ENCODE assay signal across 20 cellular contexts in the genomic region with DNA sequence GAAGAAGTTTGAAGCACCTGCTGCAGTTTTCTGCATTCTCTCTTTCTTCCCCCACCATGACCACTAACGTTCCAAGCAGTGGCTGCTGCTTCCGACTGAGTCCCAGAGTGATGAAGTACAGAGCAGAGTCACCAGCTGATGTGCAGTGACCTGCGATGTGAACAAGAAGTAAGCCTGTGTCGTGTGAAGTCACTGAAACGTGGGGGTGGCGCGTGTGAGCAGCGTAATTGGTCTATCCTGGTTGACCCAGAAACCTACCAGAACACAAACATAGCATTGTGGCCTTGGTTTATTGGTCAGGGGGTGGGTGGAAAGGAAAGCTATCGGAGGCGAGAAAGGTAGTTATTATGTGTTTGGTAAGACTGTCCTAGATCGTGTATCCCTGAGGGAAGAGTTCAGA. TPM values are rescaled to one million over a fixed set of nuclear protein-coding genes. Genes with fewer than 3 reads are reported as not detected.
"Had no signal": no experiment of that assay in that cellular context is flagged by ENCODE, and none has a peak within 500 bp of the region (broad histone marks: within the 10 kb centered on the region; RNA-seq: fewer than 3 reads in every experiment).

No MANE protein-coding gene starts in this region.

- H3K36me3 Mint-ChIP-seq: activated CD8-positive, alpha-beta memory T cell treated with anti-CD3 and anti-CD28 coated beads, Interleukin-2, amount 10 ng/mL, durations not matched to agents 7 days and 5 days; activated naive CD8-positive, alpha-beta T cell treated with anti-CD3 and anti-CD28 coated beads, Interleukin-2, amount 10 ng/mL, durations not matched to agents 7 days and 5 days; immature natural killer cell had no signal

- H3K27ac Mint-ChIP-seq: activated CD4-positive, alpha-beta T cell treated with anti-CD3 and anti-CD28 coated beads, Interleukin-2, amount 10 ng/mL, durations not matched to agents 7 days and 5 days; activated CD8-positive, alpha-beta memory T cell treated with anti-CD3 and anti-CD28 coated beads, Interleukin-2, amount 10 ng/mL, durations not matched to agents 7 days and 5 days; activated naive CD8-positive, alpha-beta T cell treated with anti-CD3 and anti-CD28 coated beads, Interleukin-2, amount 10 ng/mL, durations not matched to agents 7 days and 5 days; activated T-cell treated with anti-CD3 and anti-CD28 coated beads, Interleukin-2, amount 50 U/mL, for 72 hours; immature natural killer cell had no signal

- H3K27ac ChIP-seq: left lung had no signal

- H3K36me3 ChIP-seq: left lung had no signal

- H3K9me3 ChIP-seq: left lung had no signal

- H3K4me3 Mint-ChIP-seq: activated CD4-positive, alpha-beta T cell treated with anti-CD3 and anti-CD28 coated beads, Interleukin-2, amount 10 ng/mL, durations not matched to agents 7 days and 5 days; activated CD8-positive, alpha-beta memory T cell treated with anti-CD3 and anti-CD28 coated beads, Interleukin-2, amount 10 ng/mL, durations not matched to agents 7 days and 5 days; activated naive CD8-positive, alpha-beta T cell treated with anti-CD3 and anti-CD28 coated beads, Interleukin-2, amount 10 ng/mL, durations not matched to agents 7 days and 5 days; activated T-cell treated with anti-CD3 and anti-CD28 coated beads, Interleukin-2, amount 50 U/mL, for 72 hours; immature natural killer cell had no signal

- ATAC-seq: activated CD8-positive, alpha-beta memory T cell treated with anti-CD3 and anti-CD28 coated beads, Interleukin-2, amount 10 ng/mL, durations not matched to agents 7 days and 5 days; activated T-cell treated with anti-CD3 and anti-CD28 coated beads, Interleukin-2, amount 50 U/mL, for 72 hours; esophagus mucosa; left lung; right cardiac atrium had no signal

- H3K4me1 ChIP-seq: left lung had no signal

- DNase-seq: activated CD4-positive, alpha-beta T cell treated with anti-CD3 and anti-CD28 coated beads, Interleukin-2, amount 10 ng/mL, durations not matched to agents 7 days and 5 days; activated CD4-positive, CD25-positive, alpha-beta regulatory T cell; activated naive CD8-positive, alpha-beta T cell treated with anti-CD3 and anti-CD28 coated beads, Interleukin-2, amount 10 ng/mL, durations not matched to agents 7 days and 5 days; activated T-cell treated with anti-CD3 and anti-CD28 coated beads, Interleukin-2, amount 50 U/mL, for 72 hours; anterior cingulate cortex; dermis blood vessel endothelial cell; hypothalamus; immature natural killer cell; left lung; right cardiac atrium; stimulated activated naive CD4-positive, alpha-beta T cell; substantia nigra; trophoblast cell had no signal

- H3K4me1 Mint-ChIP-seq: activated CD4-positive, alpha-beta T cell treated with anti-CD3 and anti-CD28 coated beads, Interleukin-2, amount 10 ng/mL, durations not matched to agents 7 days and 5 days; activated CD8-positive, alpha-beta memory T cell treated with anti-CD3 and anti-CD28 coated beads, Interleukin-2, amount 10 ng/mL, durations not matched to agents 7 days and 5 days; activated naive CD8-positive, alpha-beta T cell treated with anti-CD3 and anti-CD28 coated beads, Interleukin-2, amount 10 ng/mL, durations not matched to agents 7 days and 5 days; immature natural killer cell had no signal

- H3K4me3 ChIP-seq: left lung, smooth muscle cell had no signal

- H3K9me3 Mint-ChIP-seq: activated CD4-positive, alpha-beta T cell treated with anti-CD3 and anti-CD28 coated beads, Interleukin-2, amount 10 ng/mL, durations not matched to agents 7 days and 5 days; activated naive CD8-positive, alpha-beta T cell treated with anti-CD3 and anti-CD28 coated beads, Interleukin-2, amount 10 ng/mL, durations not matched to agents 7 days and 5 days; activated T-cell treated with anti-CD3 and anti-CD28 coated beads, Interleukin-2, amount 50 U/mL, for 72 hours; immature natural killer cell had no signal

- H3K27me3 ChIP-seq: left lung had no signal

RNA-seq across cellular contexts. Expression of a gene that starts 3.5 kb away (rescaled TPM):
- total RNA-seq: activated CD8-positive, alpha-beta memory T cell treated with anti-CD3 and anti-CD28 coated beads, Interleukin-2, amount 10 ng/mL, durations not matched to agents 7 days and 5 days; activated naive CD8-positive, alpha-beta T cell treated with anti-CD3 and anti-CD28 coated beads, Interleukin-2, amount 10 ng/mL, durations not matched to agents 7 days and 5 days; activated T-cell treated with anti-CD3 and anti-CD28 coated beads, Interleukin-2, amount 50 U/mL, for 72 hours; dermis blood vessel endothelial cell; glomerular endothelial cell; myocyte; right cardiac atrium; smooth muscle cell had no signal
- polyA plus RNA-seq: immature natural killer cell, right cardiac atrium, smooth muscle cell had no signal

RNA-seq across cellular contexts. Expression of a gene that starts 7.2 kb away (rescaled TPM):
- total RNA-seq: activated CD8-positive, alpha-beta memory T cell treated with anti-CD3 and anti-CD28 coated beads, Interleukin-2, amount 10 ng/mL, durations not matched to agents 7 days and 5 days; activated naive CD8-positive, alpha-beta T cell treated with anti-CD3 and anti-CD28 coated beads, Interleukin-2, amount 10 ng/mL, durations not matched to agents 7 days and 5 days; activated T-cell treated with anti-CD3 and anti-CD28 coated beads, Interleukin-2, amount 50 U/mL, for 72 hours; cerebellum; dermis blood vessel endothelial cell; glomerular endothelial cell; myocyte; right cardiac atrium; smooth muscle cell; T-helper 2 cell treated with Interferon-gamma antibody and Interleukin-4, amounts not matched to agents 100 ng/mL and 5 ng/mL, for 36 hours had no signal
- polyA plus RNA-seq: immature natural killer cell, right cardiac atrium, smooth muscle cell had no signal

RNA-seq across cellular contexts. Expression of a gene that starts 17.6 kb away (rescaled TPM):
- total RNA-seq: activated CD8-positive, alpha-beta memory T cell treated with anti-CD3 and anti-CD28 coated beads, Interleukin-2, amount 10 ng/mL, durations not matched to agents 7 days and 5 days; activated naive CD8-positive, alpha-beta T cell treated with anti-CD3 and anti-CD28 coated beads, Interleukin-2, amount 10 ng/mL, durations not matched to agents 7 days and 5 days; cerebellum; dermis blood vessel endothelial cell; glomerular endothelial cell; right cardiac atrium; smooth muscle cell had no signal
- polyA plus RNA-seq: immature natural killer cell, right cardiac atrium, smooth muscle cell had no signal

RNA-seq across cellular contexts. Expression of a gene that starts 34.8 kb away (rescaled TPM):
- total RNA-seq: activated CD4-positive, alpha-beta T cell treated with anti-CD3 and anti-CD28 coated beads, Interleukin-2, amount 10 ng/mL, durations not matched to agents 7 days and 5 days; activated CD8-positive, alpha-beta memory T cell treated with anti-CD3 and anti-CD28 coated beads, Interleukin-2, amount 10 ng/mL, durations not matched to agents 7 days and 5 days; activated naive CD8-positive, alpha-beta T cell treated with anti-CD3 and anti-CD28 coated beads, Interleukin-2, amount 10 ng/mL, durations not matched to agents 7 days and 5 days; activated T-cell treated with anti-CD3 and anti-CD28 coated beads, Interleukin-2, amount 50 U/mL, for 72 hours; cerebellum; dermis blood vessel endothelial cell; glomerular endothelial cell; left lung; myocyte; right cardiac atrium; smooth muscle cell; T-helper 2 cell treated with Interferon-gamma antibody and Interleukin-4, amounts not matched to agents 100 ng/mL and 5 ng/mL, for 36 hours had no signal
- polyA plus RNA-seq: immature natural killer cell, right cardiac atrium, smooth muscle cell had no signal

RNA-seq across cellular contexts. Expression of a gene that starts 52.1 kb away (rescaled TPM):
- total RNA-seq: activated CD4-positive, alpha-beta T cell treated with anti-CD3 and anti-CD28 coated beads, Interleukin-2, amount 10 ng/mL, durations not matched to agents 7 days and 5 days; activated CD8-positive, alpha-beta memory T cell treated with anti-CD3 and anti-CD28 coated beads, Interleukin-2, amount 10 ng/mL, durations not matched to agents 7 days and 5 days; activated naive CD8-positive, alpha-beta T cell treated with anti-CD3 and anti-CD28 coated beads, Interleukin-2, amount 10 ng/mL, durations not matched to agents 7 days and 5 days; activated T-cell treated with anti-CD3 and anti-CD28 coated beads, Interleukin-2, amount 50 U/mL, for 72 hours; cerebellum; dermis blood vessel endothelial cell; esophagus mucosa; glomerular endothelial cell; left lung; myocyte; right cardiac atrium; smooth muscle cell; T-helper 2 cell treated with Interferon-gamma antibody and Interleukin-4, amounts not matched to agents 100 ng/mL and 5 ng/mL, for 36 hours had no signal
- polyA plus RNA-seq: immature natural killer cell, right cardiac atrium, smooth muscle cell had no signal
